1 cellular context compared by ENCODE assay signal in the genomic region with DNA sequence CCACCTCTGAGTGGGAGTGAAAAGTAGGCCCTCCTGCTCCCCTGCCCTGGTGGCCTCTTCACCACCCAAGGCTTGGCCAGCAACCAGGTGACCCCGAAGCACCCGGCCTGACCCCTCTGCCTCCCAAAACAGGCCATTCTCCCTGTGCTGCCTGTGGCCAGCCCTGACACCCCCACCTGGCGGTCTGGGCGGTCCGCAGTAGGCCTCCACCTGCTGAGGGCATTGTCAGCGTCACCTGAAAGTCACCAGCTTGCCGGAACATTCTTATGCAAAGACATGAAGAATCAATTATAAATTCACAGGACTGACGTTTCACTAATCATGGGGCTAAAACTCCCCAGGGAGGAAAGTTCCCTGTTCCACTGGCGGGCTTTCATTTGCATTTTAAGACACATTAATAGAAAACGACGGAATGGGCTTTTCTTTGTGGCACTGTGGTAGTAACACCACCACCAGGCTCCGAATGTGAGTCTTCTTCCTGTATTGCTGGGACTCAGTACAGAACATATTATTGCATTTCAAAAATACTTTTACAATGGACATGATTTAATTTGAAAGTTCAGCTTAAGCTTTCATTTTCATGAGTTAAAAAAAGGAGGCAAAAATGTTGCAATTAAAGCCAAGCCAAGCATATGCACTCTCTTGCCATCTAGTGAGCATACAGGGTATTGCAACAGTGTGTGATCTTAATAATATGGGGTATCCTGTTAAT.
TF ChIP-seq lines count a peak whose summit lies in the region.

No MANE protein-coding gene starts in this region.

TF ChIP-seq in HepG2, 621 proteins besides CTCF, POLR2A, EP300 and RAD21 (continued from another document and continues in another):
- TF ChIP-seq, protein P1, sequence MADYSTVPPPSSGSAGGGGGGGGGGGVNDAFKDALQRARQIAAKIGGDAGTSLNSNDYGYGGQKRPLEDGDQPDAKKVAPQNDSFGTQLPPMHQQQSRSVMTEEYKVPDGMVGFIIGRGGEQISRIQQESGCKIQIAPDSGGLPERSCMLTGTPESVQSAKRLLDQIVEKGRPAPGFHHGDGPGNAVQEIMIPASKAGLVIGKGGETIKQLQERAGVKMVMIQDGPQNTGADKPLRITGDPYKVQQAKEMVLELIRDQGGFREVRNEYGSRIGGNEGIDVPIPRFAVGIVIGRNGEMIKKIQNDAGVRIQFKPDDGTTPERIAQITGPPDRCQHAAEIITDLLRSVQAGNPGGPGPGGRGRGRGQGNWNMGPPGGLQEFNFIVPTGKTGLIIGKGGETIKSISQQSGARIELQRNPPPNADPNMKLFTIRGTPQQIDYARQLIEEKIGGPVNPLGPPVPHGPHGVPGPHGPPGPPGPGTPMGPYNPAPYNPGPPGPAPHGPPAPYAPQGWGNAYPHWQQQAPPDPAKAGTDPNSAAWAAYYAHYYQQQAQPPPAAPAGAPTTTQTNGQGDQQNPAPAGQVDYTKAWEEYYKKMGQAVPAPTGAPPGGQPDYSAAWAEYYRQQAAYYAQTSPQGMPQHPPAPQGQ (CRISPR knock-in tag; IDR thresholded peaks at IDR 0.05; ENCODE audit: borderline replicate concordance), result no peak
- no peak for TF ChIP-seq NFRKB (IDR thresholded peaks at IDR 0.05)
- TF ChIP-seq SSRP1 (CRISPR knock-in tag; IDR thresholded peaks at IDR 0.05), result no peak
- TF ChIP-seq, protein P2, sequence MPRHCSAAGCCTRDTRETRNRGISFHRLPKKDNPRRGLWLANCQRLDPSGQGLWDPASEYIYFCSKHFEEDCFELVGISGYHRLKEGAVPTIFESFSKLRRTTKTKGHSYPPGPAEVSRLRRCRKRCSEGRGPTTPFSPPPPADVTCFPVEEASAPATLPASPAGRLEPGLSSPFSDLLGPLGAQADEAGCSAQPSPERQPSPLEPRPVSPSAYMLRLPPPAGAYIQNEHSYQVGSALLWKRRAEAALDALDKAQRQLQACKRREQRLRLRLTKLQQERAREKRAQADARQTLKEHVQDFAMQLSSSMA (CRISPR knock-in tag; IDR thresholded peaks at IDR 0.05), result no peak
- no peak for TF ChIP-seq ZNF841 (CRISPR knock-in tag; IDR thresholded peaks at IDR 0.05; ENCODE audit: borderline replicate concordance)
- no peak for TF ChIP-seq NCOA5 (CRISPR knock-in tag; IDR thresholded peaks at IDR 0.05)
- TF ChIP-seq AGO2 (optimal IDR thresholded peaks at IDR 0.05; ENCODE audit: low read depth, low read length), result peak; percentile 6
- TF ChIP-seq IRF2 (CRISPR knock-in tag; IDR thresholded peaks at IDR 0.05), result no peak
- no peak for TF ChIP-seq ZNF768 (CRISPR knock-in tag; IDR thresholded peaks at IDR 0.05)
- no peak for TF ChIP-seq ISX (CRISPR knock-in tag; conservative IDR thresholded peaks at IDR 0.05)
- TF ChIP-seq ZNF33B (CRISPR knock-in tag; IDR thresholded peaks at IDR 0.05), result no peak
- TF ChIP-seq, protein P3, sequence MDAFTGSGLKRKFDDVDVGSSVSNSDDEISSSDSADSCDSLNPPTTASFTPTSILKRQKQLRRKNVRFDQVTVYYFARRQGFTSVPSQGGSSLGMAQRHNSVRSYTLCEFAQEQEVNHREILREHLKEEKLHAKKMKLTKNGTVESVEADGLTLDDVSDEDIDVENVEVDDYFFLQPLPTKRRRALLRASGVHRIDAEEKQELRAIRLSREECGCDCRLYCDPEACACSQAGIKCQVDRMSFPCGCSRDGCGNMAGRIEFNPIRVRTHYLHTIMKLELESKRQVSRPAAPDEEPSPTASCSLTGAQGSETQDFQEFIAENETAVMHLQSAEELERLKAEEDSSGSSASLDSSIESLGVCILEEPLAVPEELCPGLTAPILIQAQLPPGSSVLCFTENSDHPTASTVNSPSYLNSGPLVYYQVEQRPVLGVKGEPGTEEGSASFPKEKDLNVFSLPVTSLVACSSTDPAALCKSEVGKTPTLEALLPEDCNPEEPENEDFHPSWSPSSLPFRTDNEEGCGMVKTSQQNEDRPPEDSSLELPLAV (CRISPR knock-in tag; conservative IDR thresholded peaks at IDR 0.05; ENCODE audit: low read depth), result no peak
- TF ChIP-seq TBX3 (IDR thresholded peaks at IDR 0.05; ENCODE audit: borderline replicate concordance), result no peak
- TF ChIP-seq, protein P4, sequence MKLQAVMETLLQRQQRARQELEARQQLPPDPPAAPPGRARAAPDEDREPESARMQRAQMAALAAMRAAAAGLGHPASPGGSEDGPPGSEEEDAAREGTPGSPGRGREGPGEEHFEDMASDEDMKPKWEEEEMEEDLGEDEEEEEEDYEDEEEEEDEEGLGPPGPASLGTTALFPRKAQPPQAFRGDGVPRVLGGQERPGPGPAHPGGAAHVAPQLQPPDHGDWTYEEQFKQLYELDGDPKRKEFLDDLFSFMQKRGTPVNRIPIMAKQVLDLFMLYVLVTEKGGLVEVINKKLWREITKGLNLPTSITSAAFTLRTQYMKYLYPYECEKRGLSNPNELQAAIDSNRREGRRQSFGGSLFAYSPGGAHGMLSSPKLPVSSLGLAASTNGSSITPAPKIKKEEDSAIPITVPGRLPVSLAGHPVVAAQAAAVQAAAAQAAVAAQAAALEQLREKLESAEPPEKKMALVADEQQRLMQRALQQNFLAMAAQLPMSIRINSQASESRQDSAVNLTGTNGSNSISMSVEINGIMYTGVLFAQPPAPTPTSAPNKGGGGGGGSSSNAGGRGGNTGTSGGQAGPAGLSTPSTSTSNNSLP (IDR thresholded peaks at IDR 0.05; ENCODE audit: low read depth, low read length), result peak; percentile 70; the same call in 1 of the 2 replicates
- TF ChIP-seq, protein P5, sequence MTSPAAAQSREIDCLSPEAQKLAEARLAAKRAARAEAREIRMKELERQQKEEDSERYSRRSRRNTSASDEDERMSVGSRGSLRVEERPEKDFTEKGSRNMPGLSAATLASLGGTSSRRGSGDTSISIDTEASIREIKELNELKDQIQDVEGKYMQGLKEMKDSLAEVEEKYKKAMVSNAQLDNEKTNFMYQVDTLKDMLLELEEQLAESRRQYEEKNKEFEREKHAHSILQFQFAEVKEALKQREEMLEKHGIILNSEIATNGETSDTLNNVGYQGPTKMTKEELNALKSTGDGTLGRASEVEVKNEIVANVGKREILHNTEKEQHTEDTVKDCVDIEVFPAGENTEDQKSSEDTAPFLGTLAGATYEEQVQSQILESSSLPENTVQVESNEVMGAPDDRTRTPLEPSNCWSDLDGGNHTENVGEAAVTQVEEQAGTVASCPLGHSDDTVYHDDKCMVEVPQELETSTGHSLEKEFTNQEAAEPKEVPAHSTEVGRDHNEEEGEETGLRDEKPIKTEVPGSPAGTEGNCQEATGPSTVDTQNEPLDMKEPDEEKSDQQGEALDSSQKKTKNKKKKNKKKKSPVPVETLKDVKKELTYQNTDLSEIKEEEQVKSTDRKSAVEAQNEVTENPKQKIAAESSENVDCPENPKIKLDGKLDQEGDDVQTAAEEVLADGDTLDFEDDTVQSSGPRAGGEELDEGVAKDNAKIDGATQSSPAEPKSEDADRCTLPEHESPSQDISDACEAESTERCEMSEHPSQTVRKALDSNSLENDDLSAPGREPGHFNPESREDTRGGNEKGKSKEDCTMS (CRISPR knock-in tag; conservative IDR thresholded peaks at IDR 0.05), result no peak
- no peak for TF ChIP-seq SP140L (CRISPR knock-in tag; IDR thresholded peaks at IDR 0.05; ENCODE audit: borderline replicate concordance)
- no peak for TF ChIP-seq ZNF747 (CRISPR knock-in tag; IDR thresholded peaks at IDR 0.05; ENCODE audit: borderline replicate concordance)
- no peak for TF ChIP-seq SIX1 (CRISPR knock-in tag; IDR thresholded peaks at IDR 0.05; ENCODE audit: borderline replicate concordance)
- no peak for TF ChIP-seq RFXAP (CRISPR knock-in tag; IDR thresholded peaks at IDR 0.05; ENCODE audit: borderline replicate concordance)
- TF ChIP-seq IKZF4 (CRISPR knock-in tag; IDR thresholded peaks at IDR 0.05; ENCODE audit: borderline replicate concordance, low read depth, not compliant biosample characterization), result no peak
- no peak for TF ChIP-seq MXD4 (CRISPR knock-in tag; IDR thresholded peaks at IDR 0.05)
- TF ChIP-seq CEBPB (IDR thresholded peaks at IDR 0.05; ENCODE audit: borderline replicate concordance, low read depth, low read length), result peak; percentile 90
- TF ChIP-seq ZNF883 (CRISPR knock-in tag; IDR thresholded peaks at IDR 0.05; ENCODE audit: not compliant biosample characterization), result no peak
- TF ChIP-seq, protein P6, sequence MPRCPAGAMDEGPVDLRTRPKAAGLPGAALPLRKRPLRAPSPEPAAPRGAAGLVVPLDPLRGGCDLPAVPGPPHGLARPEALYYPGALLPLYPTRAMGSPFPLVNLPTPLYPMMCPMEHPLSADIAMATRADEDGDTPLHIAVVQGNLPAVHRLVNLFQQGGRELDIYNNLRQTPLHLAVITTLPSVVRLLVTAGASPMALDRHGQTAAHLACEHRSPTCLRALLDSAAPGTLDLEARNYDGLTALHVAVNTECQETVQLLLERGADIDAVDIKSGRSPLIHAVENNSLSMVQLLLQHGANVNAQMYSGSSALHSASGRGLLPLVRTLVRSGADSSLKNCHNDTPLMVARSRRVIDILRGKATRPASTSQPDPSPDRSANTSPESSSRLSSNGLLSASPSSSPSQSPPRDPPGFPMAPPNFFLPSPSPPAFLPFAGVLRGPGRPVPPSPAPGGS (CRISPR knock-in tag; IDR thresholded peaks at IDR 0.05), result no peak
- TF ChIP-seq, protein P7, sequence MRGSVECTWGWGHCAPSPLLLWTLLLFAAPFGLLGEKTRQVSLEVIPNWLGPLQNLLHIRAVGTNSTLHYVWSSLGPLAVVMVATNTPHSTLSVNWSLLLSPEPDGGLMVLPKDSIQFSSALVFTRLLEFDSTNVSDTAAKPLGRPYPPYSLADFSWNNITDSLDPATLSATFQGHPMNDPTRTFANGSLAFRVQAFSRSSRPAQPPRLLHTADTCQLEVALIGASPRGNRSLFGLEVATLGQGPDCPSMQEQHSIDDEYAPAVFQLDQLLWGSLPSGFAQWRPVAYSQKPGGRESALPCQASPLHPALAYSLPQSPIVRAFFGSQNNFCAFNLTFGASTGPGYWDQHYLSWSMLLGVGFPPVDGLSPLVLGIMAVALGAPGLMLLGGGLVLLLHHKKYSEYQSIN (CRISPR knock-in tag; IDR thresholded peaks at IDR 0.05; ENCODE audit: borderline replicate concordance), result no peak
- TF ChIP-seq SMC3 (IDR thresholded peaks at IDR 0.05; ENCODE audit: low read length), result peak; percentile 77
- TF ChIP-seq KLF11 (CRISPR knock-in tag; IDR thresholded peaks at IDR 0.05), result no peak
- no peak for TF ChIP-seq SYNCRIP (IDR thresholded peaks at IDR 0.05; ENCODE audit: insufficient read depth, low read depth, low read length)
- TF ChIP-seq ZNF274 (CRISPR knock-in tag; IDR thresholded peaks at IDR 0.05), result 0 out of 2 replicates have a peak, but pooled peaks have one; percentile 23
- no peak for TF ChIP-seq NFE2L1 (CRISPR knock-in tag; IDR thresholded peaks at IDR 0.05; ENCODE audit: borderline replicate concordance)
- no peak for TF ChIP-seq ZNF24 (IDR thresholded peaks at IDR 0.05)
- TF ChIP-seq STAG1 (CRISPR knock-in tag; IDR thresholded peaks at IDR 0.05), result peak; percentile 67
- TF ChIP-seq CREB1 (IDR thresholded peaks at IDR 0.05), result no peak
- TF ChIP-seq CREB1 (CRISPR knock-in tag; IDR thresholded peaks at IDR 0.05), result 0 out of 2 replicates have a peak, but pooled peaks have one; percentile 18
- no peak for TF ChIP-seq RFX5 (IDR thresholded peaks at IDR 0.05; ENCODE audit: low read depth, low read length)
- no peak for TF ChIP-seq ZBTB38 (CRISPR knock-in tag; IDR thresholded peaks at IDR 0.05)
- no peak for TF ChIP-seq MIER3 (CRISPR knock-in tag; IDR thresholded peaks at IDR 0.05; ENCODE audit: borderline replicate concordance)
- TF ChIP-seq ZFP90 (CRISPR knock-in tag; IDR thresholded peaks at IDR 0.05; ENCODE audit: borderline replicate concordance), result no peak
- no peak for TF ChIP-seq ZNF749 (CRISPR knock-in tag; IDR thresholded peaks at IDR 0.05; ENCODE audit: borderline replicate concordance)
- no peak for TF ChIP-seq ZNF598 (CRISPR knock-in tag; IDR thresholded peaks at IDR 0.05; ENCODE audit: borderline replicate concordance)
- no peak for TF ChIP-seq ZNF367 (CRISPR knock-in tag; IDR thresholded peaks at IDR 0.05; ENCODE audit: borderline replicate concordance)
- no peak for TF ChIP-seq ZNF234 (CRISPR knock-in tag; conservative IDR thresholded peaks at IDR 0.05)
- no peak for TF ChIP-seq MYNN (CRISPR knock-in tag; IDR thresholded peaks at IDR 0.05; ENCODE audit: low read depth)
- TF ChIP-seq, protein P8, sequence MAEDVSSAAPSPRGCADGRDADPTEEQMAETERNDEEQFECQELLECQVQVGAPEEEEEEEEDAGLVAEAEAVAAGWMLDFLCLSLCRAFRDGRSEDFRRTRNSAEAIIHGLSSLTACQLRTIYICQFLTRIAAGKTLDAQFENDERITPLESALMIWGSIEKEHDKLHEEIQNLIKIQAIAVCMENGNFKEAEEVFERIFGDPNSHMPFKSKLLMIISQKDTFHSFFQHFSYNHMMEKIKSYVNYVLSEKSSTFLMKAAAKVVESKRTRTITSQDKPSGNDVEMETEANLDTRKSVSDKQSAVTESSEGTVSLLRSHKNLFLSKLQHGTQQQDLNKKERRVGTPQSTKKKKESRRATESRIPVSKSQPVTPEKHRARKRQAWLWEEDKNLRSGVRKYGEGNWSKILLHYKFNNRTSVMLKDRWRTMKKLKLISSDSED (CRISPR knock-in tag; IDR thresholded peaks at IDR 0.05), result no peak
- no peak for TF ChIP-seq NKX3-1 (CRISPR knock-in tag; IDR thresholded peaks at IDR 0.05)
- TF ChIP-seq, protein P9, sequence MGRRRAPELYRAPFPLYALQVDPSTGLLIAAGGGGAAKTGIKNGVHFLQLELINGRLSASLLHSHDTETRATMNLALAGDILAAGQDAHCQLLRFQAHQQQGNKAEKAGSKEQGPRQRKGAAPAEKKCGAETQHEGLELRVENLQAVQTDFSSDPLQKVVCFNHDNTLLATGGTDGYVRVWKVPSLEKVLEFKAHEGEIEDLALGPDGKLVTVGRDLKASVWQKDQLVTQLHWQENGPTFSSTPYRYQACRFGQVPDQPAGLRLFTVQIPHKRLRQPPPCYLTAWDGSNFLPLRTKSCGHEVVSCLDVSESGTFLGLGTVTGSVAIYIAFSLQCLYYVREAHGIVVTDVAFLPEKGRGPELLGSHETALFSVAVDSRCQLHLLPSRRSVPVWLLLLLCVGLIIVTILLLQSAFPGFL (CRISPR knock-in tag; IDR thresholded peaks at IDR 0.05), result no peak
- TF ChIP-seq KAT8 (CRISPR knock-in tag; IDR thresholded peaks at IDR 0.05), result no peak
- peak; percentile 81 for TF ChIP-seq CEBPG (CRISPR knock-in tag; IDR thresholded peaks at IDR 0.05)
- TF ChIP-seq ZNF446 (CRISPR knock-in tag; IDR thresholded peaks at IDR 0.05), result no peak
- no peak for TF ChIP-seq ZNF891 (CRISPR knock-in tag; IDR thresholded peaks at IDR 0.05)
- no peak for TF ChIP-seq ZNF441 (CRISPR knock-in tag; IDR thresholded peaks at IDR 0.05; ENCODE audit: borderline replicate concordance)
- no peak for TF ChIP-seq MTF1 (CRISPR knock-in tag; IDR thresholded peaks at IDR 0.05)
- TF ChIP-seq, protein P10, sequence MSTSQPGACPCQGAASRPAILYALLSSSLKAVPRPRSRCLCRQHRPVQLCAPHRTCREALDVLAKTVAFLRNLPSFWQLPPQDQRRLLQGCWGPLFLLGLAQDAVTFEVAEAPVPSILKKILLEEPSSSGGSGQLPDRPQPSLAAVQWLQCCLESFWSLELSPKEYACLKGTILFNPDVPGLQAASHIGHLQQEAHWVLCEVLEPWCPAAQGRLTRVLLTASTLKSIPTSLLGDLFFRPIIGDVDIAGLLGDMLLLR (CRISPR knock-in tag; IDR thresholded peaks at IDR 0.05), result no peak
